In the genomic region with DNA sequence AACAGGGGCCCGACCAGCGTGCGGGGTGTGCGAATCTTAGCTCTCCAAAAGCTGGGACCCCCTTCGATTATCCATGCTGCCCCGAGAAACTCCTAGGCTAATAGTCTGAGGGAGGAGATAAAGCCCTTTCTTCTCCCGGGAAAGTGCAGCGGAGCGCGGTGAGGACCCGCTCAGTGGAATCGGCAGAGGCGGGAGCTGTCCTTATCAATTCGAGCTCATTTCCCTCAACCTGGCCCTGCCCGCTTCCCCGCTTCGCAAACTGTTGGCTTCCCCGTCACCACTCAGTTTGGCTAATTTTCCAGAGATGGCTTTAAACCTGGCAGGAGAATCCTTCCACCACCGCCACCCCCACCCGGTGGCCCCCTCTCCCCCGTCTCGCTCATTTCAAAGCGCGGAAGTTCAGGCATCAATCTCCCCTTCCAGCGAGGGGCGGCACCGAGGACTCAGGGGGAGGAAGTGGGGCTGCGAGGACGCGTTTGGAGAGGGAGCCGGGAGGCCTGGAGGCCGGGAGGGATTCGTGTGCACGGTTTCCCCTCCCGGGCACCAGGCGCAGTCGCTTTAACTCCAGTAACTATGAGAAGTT, we compare ENCODE assay signal across 9 cellular contexts. TPM values are rescaled to one million over a fixed set of nuclear protein-coding genes. Genes with fewer than 3 reads are reported as not detected.
DNase-seq lines count a peak whose midpoint lies in the region; FAIRE-seq and TF ChIP-seq lines count a peak whose summit lies in the region.
"Had no signal": no experiment of that assay in that cellular context is flagged by ENCODE, and none has a peak within 500 bp of the region (broad histone marks: within the 10 kb centered on the region; RNA-seq: fewer than 3 reads in every experiment).

No MANE protein-coding gene starts in this region.

- H2AFZ ChIP-seq in hepatocyte, result peak overlapping the region; percentile 55

- no peak for TF ChIP-seq CTCF in hepatocyte (IDR thresholded peaks at IDR 0.05; ENCODE audit: poor library complexity)

- peak overlapping the region; percentile 60 for H3K4me3 ChIP-seq in hepatocyte
- H3K4me3 ChIP-seq in skin epidermis, result peak overlapping the region; percentile 4 to 35 (median 21)

- no peaks in the 10 kb centered on the region for H3K9me2 ChIP-seq in hepatocyte (replicated peaks; ENCODE audit: insufficient read depth)

- H3K27ac ChIP-seq in hepatocyte (no peak overlapping the region), skin epidermis (peak overlapping the region in 1 of 21 experiments; percentile 70)

- H3K27me3 ChIP-seq in hepatocyte, result peaks cover 75% of the 10 kb centered on the region

- DNase-seq in DMS79 treated with DMSO at 0.1 percent for 48 hours (lab: John Stamatoyannopoulos, UW) (peak; percentile 56), DMS79 (lab: John Stamatoyannopoulos, UW) (no peak), SK-N-DZ (ENCODE audit: low spot score) (peak; percentile 27), hepatocyte (ENCODE audit: low spot score) (peak; percentile 17), HTR-8/SVneo (ENCODE audit: insufficient read length, low spot score) (no peak), NCI-H2196 treated with DMSO at 0.1 percent for 48 hours (lab: John Stamatoyannopoulos, UW; ENCODE audit: unreplicated experiment) (no peak), T-helper 2 cell (no peak)

- no peaks in the 10 kb centered on the region for H3K9me3 ChIP-seq in hepatocyte (ENCODE audit: low read depth)

- WGBS in hepatocyte (ENCODE audit: low lambda C conversion rate, missing lambda C conversion rate), result under 1% methylated on average over 35 of the region's 37 CpGs

- H3K36me3 ChIP-seq in hepatocyte (replicated peaks; ENCODE audit: insufficient read depth, low read depth), result no peaks in the 10 kb centered on the region

- H3K79me2 ChIP-seq in hepatocyte, result no peaks in the 10 kb centered on the region

- FAIRE-seq in HTR-8/SVneo (lab: Jason Lieb, UNC), result no peak
- FAIRE-seq: A204.1 had no signal

- H3K4me1 ChIP-seq in hepatocyte (ENCODE audit: insufficient read depth), result peaks cover 17% of the 10 kb centered on the region

- no peaks in the 10 kb centered on the region for H4K20me1 ChIP-seq in hepatocyte (ENCODE audit: insufficient read depth, poor library complexity, severe bottlenecking)

- peak overlapping the region; percentile 97 for H3K4me2 ChIP-seq in hepatocyte

RNA-seq across cellular contexts. Expression of a gene that starts 1.6 kb away (rescaled TPM):
- polyA plus RNA-seq in SK-N-DZ (2014; cell fraction: cytosol; rRNA removed), result 0.10 and 0.20 TPM in 2 replicates
- 0.19 and 0.29 TPM in 2 replicates for polyA plus RNA-seq in SK-N-DZ (2014; cell fraction: nucleus; rRNA removed)
- 0.57 and 0.60 TPM in 2 replicates for total RNA-seq in hepatocyte
- 0.12 and 0.44 TPM in 2 replicates for polyA plus RNA-seq in hepatocyte

Comparison
In these comparisons a context has a peak if more than half of its experiments do, and no peak if none do; other contexts are left out.
1. DNase-seq: peak in DMS79 treated with DMSO at 0.1 percent for 48 hours (single experiment), SK-N-DZ (single experiment) and hepatocyte (single experiment); none in DMS79 (single experiment), HTR-8/SVneo (single experiment), NCI-H2196 treated with DMSO at 0.1 percent for 48 hours (single experiment) and T-helper 2 cell (0 of 5).